ENCODE assay signal across 1 cellular context in the genomic region with DNA sequence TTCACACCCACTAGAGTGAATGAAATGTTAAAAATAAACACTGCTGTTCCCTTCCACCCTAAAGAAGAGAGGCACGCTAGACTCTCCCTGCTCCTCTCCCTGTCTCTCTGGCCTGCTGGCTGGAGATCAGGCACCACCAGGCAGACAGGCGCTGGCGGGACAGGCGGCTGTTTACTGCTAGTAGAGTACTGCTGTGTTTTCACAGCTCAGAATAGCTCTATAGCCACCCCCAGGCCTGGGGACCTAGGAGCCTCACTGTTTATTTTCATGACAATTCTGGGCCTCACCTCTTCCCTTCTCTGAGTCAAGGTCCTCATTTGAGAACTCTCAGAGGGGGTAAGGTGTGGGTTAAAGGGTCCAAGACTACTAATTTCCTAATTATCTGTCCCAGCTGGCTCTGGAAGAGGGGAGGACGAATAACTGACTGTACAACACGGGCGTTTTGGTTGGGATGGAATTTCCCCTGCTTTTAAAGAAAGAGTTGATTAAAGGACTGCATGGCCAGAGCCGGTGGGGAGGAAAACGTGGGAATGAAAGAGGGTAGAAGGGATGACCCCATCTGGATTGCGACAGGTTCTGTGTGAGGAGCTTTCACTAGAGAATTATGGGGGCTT.
TF ChIP-seq lines count a peak whose summit lies in the region.

No MANE protein-coding gene starts in this region.

TF ChIP-seq in HepG2, 621 proteins besides CTCF, POLR2A, EP300 and RAD21 (continued from another document):
- TF ChIP-seq, protein P1, sequence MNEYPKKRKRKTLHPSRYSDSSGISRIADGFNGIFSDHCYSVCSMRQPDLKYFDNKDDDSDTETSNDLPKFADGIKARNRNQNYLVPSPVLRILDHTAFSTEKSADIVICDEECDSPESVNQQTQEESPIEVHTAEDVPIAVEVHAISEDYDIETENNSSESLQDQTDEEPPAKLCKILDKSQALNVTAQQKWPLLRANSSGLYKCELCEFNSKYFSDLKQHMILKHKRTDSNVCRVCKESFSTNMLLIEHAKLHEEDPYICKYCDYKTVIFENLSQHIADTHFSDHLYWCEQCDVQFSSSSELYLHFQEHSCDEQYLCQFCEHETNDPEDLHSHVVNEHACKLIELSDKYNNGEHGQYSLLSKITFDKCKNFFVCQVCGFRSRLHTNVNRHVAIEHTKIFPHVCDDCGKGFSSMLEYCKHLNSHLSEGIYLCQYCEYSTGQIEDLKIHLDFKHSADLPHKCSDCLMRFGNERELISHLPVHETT (CRISPR knock-in tag; conservative IDR thresholded peaks at IDR 0.05) = no peak
- TF ChIP-seq, protein P2, sequence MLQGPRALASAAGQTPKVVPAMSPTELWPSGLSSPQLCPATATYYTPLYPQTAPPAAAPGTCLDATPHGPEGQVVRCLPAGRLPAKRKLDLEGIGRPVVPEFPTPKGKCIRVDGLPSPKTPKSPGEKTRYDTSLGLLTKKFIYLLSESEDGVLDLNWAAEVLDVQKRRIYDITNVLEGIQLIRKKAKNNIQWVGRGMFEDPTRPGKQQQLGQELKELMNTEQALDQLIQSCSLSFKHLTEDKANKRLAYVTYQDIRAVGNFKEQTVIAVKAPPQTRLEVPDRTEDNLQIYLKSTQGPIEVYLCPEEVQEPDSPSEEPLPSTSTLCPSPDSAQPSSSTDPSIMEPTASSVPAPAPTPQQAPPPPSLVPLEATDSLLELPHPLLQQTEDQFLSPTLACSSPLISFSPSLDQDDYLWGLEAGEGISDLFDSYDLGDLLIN (CRISPR knock-in tag; IDR thresholded peaks at IDR 0.05; ENCODE audit: borderline replicate concordance) = no peak
- peak; percentile 41; the same call in 1 of the 2 replicates for TF ChIP-seq GMEB1 (CRISPR knock-in tag; IDR thresholded peaks at IDR 0.05; ENCODE audit: borderline replicate concordance)
- peak; percentile 74; the same call in 1 of the 2 replicates for TF ChIP-seq ERF (CRISPR knock-in tag; IDR thresholded peaks at IDR 0.05)
- TF ChIP-seq TFE3 (CRISPR knock-in tag; IDR thresholded peaks at IDR 0.05) = 0 out of 2 replicates have a peak, but pooled peaks have one; percentile 29
TF ChIP-seq in HepG2: peak in this region for 151.
